19 cellular contexts compared by ENCODE assay signal in genomic region chr20:51494241-51495110, GRCh38. TPM values are rescaled to one million over a fixed set of nuclear protein-coding genes. Genes with fewer than 3 reads are reported as not detected.
DNase-seq lines count a peak whose midpoint lies in the region; ATAC-seq, FAIRE-seq and TF ChIP-seq lines count a peak whose summit lies in the region.
"Had no signal": no experiment of that assay in that cellular context is flagged by ENCODE, and none has a peak within 500 bp of the region (broad histone marks: within the 10 kb centered on the region; RNA-seq: fewer than 3 reads in every experiment).

No MANE protein-coding gene starts in this region.

- H3K9me3 ChIP-seq in HepG2 (ENCODE audit: low read length) (no peaks in the 10 kb centered on the region), right lobe of liver (no peaks in the 10 kb centered on the region), lower lobe of right lung (no peaks in the 10 kb centered on the region)
- H3K9me3 ChIP-seq: uterus had no signal

- H3K27ac Mint-ChIP-seq in stimulated activated naive CD8-positive, alpha-beta T cell treated with anti-CD3 and anti-CD28 coated beads, Interleukin-15, amount 100 ng/mL, for 72 hours, result peak overlapping the region; percentile 97 to 99

- ATAC-seq in HepG2 (no peak), right lobe of liver (no peak), lower lobe of right lung (no peak)
- ATAC-seq in stimulated activated naive CD8-positive, alpha-beta T cell treated with anti-CD3 and anti-CD28 coated beads, Interleukin-15, amount 100 ng/mL, for 72 hours, result no peak
- ATAC-seq: GM12878, left ventricle myocardium superior, Panc1 had no signal

- POLR2A ChIA-PET in HepG2 (lab: Yijun Ruan, JAX), result no interaction called here

- peaks cover 0 to 3% of the 10 kb centered on the region in 2 experiments; a peak in 2 of 5 replicates for H3K36me3 ChIP-seq in HepG2 (replicated peaks in 1 of 2; ENCODE audit: control insufficient read depth in 1 of 2, insufficient read depth in 2 of 2, low read length in 2 of 2)
- H3K36me3 ChIP-seq in right lobe of liver, result no peaks in the 10 kb centered on the region
- H3K36me3 ChIP-seq in lower lobe of right lung, result no peaks in the 10 kb centered on the region
- H3K36me3 ChIP-seq: uterus had no signal

- H3K4me3 Mint-ChIP-seq in stimulated activated naive CD8-positive, alpha-beta T cell treated with anti-CD3 and anti-CD28 coated beads, Interleukin-15, amount 100 ng/mL, for 72 hours, result peak overlapping the region; percentile 69 to 87

- H3K9ac ChIP-seq in HepG2 (ENCODE audit: insufficient read depth, low read depth, low read length), result no peak overlapping the region

- TF ChIP-seq POLR2A in HepG2 (IDR thresholded peaks at IDR 0.05; ENCODE audit: insufficient read depth in 1 of 2, low read depth in 2 of 2, low read length in 2 of 2), result no peak
- no peak for TF ChIP-seq POLR2A in right lobe of liver (IDR thresholded peaks at IDR 0.05)

- no peak for TF ChIP-seq EP300 in HepG2 (IDR thresholded peaks at IDR 0.05; ENCODE audit: low read depth in 2 of 2, low read length in 2 of 2)
- no peak for TF ChIP-seq EP300 in HepG2 (CRISPR knock-in tag; IDR thresholded peaks at IDR 0.05; ENCODE audit: borderline replicate concordance)

- in situ Hi-C loops in HepG2 (cut with HindIII; ENCODE audit: extremely low pct_ligation_motif_present, low pct_unique_long_range_greater_than_20kb), result no loop called here

- H3K9me3 Mint-ChIP-seq in stimulated activated naive CD8-positive, alpha-beta T cell treated with anti-CD3 and anti-CD28 coated beads, Interleukin-15, amount 100 ng/mL, for 72 hours, result peaks cover 6 to 7% of the 10 kb centered on the region in 2 donors

- H2AFZ ChIP-seq in HepG2 (ENCODE audit: low read length), result no peak overlapping the region

- H3K27ac ChIP-seq in HepG2 (ENCODE audit: extremely low read length, insufficient read depth, low read length), result no peak overlapping the region
- H3K27ac ChIP-seq in right lobe of liver, result no peak overlapping the region
- no peak overlapping the region for H3K27ac ChIP-seq in coronary artery
- H3K27ac ChIP-seq in lower lobe of right lung, result no peak overlapping the region
- H3K27ac ChIP-seq: uterus had no signal

- H3K4me3 ChIP-seq in HepG2 (replicated peaks in 1 of 3; ENCODE audit: insufficient read depth in 1 of 3, low read depth in 2 of 3, low read length in 3 of 3) (no peak overlapping the region), right lobe of liver (no peak overlapping the region), coronary artery (no peak overlapping the region), lower lobe of right lung (no peak overlapping the region)
- H3K4me3 ChIP-seq: GM12878, skin epidermis, uterus had no signal

- H3K4me2 ChIP-seq in HepG2 (ENCODE audit: low read depth, low read length), result no peak overlapping the region

- TF ChIP-seq CTCF in HepG2 (CRISPR knock-in tag; IDR thresholded peaks at IDR 0.05), result no peak
- TF ChIP-seq CTCF in right lobe of liver (IDR thresholded peaks at IDR 0.05), result no peak
- TF ChIP-seq CTCF in coronary artery (IDR thresholded peaks at IDR 0.05), result no peak
- no peak for TF ChIP-seq CTCF in lower lobe of right lung (IDR thresholded peaks at IDR 0.05)

- H3K27me3 ChIP-seq in HepG2 (ENCODE audit: control insufficient read depth in 1 of 2, insufficient read depth in 2 of 2, low read length in 2 of 2), result no peaks in the 10 kb centered on the region
- no peaks in the 10 kb centered on the region for H3K27me3 ChIP-seq in right lobe of liver
- H3K27me3 ChIP-seq in lower lobe of right lung (ENCODE audit: low read depth), result no peaks in the 10 kb centered on the region
- H3K27me3 ChIP-seq: uterus had no signal

- FAIRE-seq in HepG2 (lab: Jason Lieb, UNC), result peak; percentile 34
- FAIRE-seq: GM12878, H1 had no signal

- intact Hi-C loops in HepG2 (cut with micrococcal nuclease; ENCODE audit: unreplicated experiment) (loop anchor here (5.0 kb wide), 1 partner anchor 468 kb away; no protein-coding TSS in a partner anchor), right lobe of liver (cut with DNase I) (no loop called here), lower lobe of right lung (cut with DNase I) (no loop called here)

- H4K20me1 ChIP-seq in HepG2 (ENCODE audit: insufficient read depth, low read length), result no peaks in the 10 kb centered on the region

- H3K4me1 Mint-ChIP-seq in stimulated activated naive CD8-positive, alpha-beta T cell treated with anti-CD3 and anti-CD28 coated beads, Interleukin-15, amount 100 ng/mL, for 72 hours, result peaks cover 100% of the 10 kb centered on the region

- TF ChIP-seq RAD21 in HepG2 (CRISPR knock-in tag; IDR thresholded peaks at IDR 0.05), result no peak

- H3K79me2 ChIP-seq in HepG2 (ENCODE audit: insufficient read depth, low read length), result no peaks in the 10 kb centered on the region

- CTCF ChIA-PET in HepG2 (lab: Yijun Ruan, JAX; ENCODE audit: low intra/inter-chr PET ratio, low total read pairs), result no interaction called here

- no TSS peak for BruUV-seq in HepG2 (replicated peaks; lab: Mats Ljungman, UMichigan)

- H3K4me1 ChIP-seq in HepG2 (ENCODE audit: insufficient read depth, low read length) (no peaks in the 10 kb centered on the region), right lobe of liver (no peaks in the 10 kb centered on the region), lower lobe of right lung (peaks cover 69% of the 10 kb centered on the region)

- no peak for DNase-seq in HepG2 (ENCODE audit: low spot score)
- no peak for DNase-seq in right lobe of liver
- DNase-seq in activated CD4-positive, alpha-beta T cell treated with anti-CD3 and anti-CD28 coated beads, Interleukin-2, amount 50 U/mL, for 1 hour, result peak; percentile 26
- peak; percentile 65 for DNase-seq in coronary artery (ENCODE audit: low spot score)
- DNase-seq in stimulated activated naive CD8-positive, alpha-beta T cell treated with anti-CD3 and anti-CD28 coated beads, Interleukin-15, amount 100 ng/mL, for 72 hours, result peak in 1 of 2 donors; percentile 34
- DNase-seq in MV-4-11 (lab: John Stamatoyannopoulos, UW), result no peak
- no peak for DNase-seq in SW480 (ENCODE audit: low spot score)
- DNase-seq in lower lobe of right lung, result no peak
- DNase-seq: DND-41, left ventricle myocardium superior, MM.1S, NCI-H446, occipital lobe, T1000 had no signal

- 92% methylated on average over 16 of the region's 16 CpGs for WGBS in HepG2 (ENCODE audit: low lambda C conversion rate)
- WGBS in right lobe of liver (ENCODE audit: insufficient coverage, low coverage, low lambda C conversion rate, missing lambda C conversion rate), result 67% methylated on average over 13 of the region's 16 CpGs

- H3K27me3 Mint-ChIP-seq in stimulated activated naive CD8-positive, alpha-beta T cell treated with anti-CD3 and anti-CD28 coated beads, Interleukin-15, amount 100 ng/mL, for 72 hours, result no peaks in the 10 kb centered on the region

TF ChIP-seq in HepG2, 621 proteins besides CTCF, POLR2A, EP300 and RAD21 (continues in another document):
- TF ChIP-seq YEATS4 (CRISPR knock-in tag; IDR thresholded peaks at IDR 0.05; ENCODE audit: borderline replicate concordance) (no peak), HOXA3 (CRISPR knock-in tag; IDR thresholded peaks at IDR 0.05) (no peak), SNAPC5 (CRISPR knock-in tag; IDR thresholded peaks at IDR 0.05; ENCODE audit: borderline replicate concordance) (no peak)

RNA-seq across cellular contexts. Expression of gene NFATC2, which starts 48.0 kb away (rescaled TPM):
- total RNA-seq in HepG2 (2016; rRNA removed; fragmentation: Illumina TruSeq; extraction: Trizol) (3.3 and 8.0 TPM in 2 replicates), right lobe of liver (1 to 10 TPM; 3.9 to 7.1 (median 4.7) TPM), lower lobe of right lung (6.6 TPM)
- total RNA-seq in HepG2 (2016; cell fraction: cytosol; rRNA removed; fragmentation: Illumina TruSeq; extraction: Trizol; ENCODE audit: low read depth), result 4.1 and 4.9 TPM in 2 replicates
- total RNA-seq in HepG2 (2016; cell fraction: insoluble cytoplasmic fraction; rRNA removed; fragmentation: Illumina TruSeq; extraction: Trizol), result 2.6 and 7.7 TPM in 2 replicates
- total RNA-seq in HepG2 (2016; cell fraction: membrane; rRNA removed; fragmentation: Illumina TruSeq; extraction: Trizol), result 4.2 TPM in 2 replicates
- total RNA-seq in HepG2 (2016; cell fraction: nucleus; rRNA removed; fragmentation: Illumina TruSeq; extraction: Trizol), result 8.5 and 9.9 TPM in 2 replicates
- polyA plus RNA-seq in HepG2 (2011; rRNA removed), result 1.9 TPM in 2 replicates
- 0.85 and 1.7 TPM in 2 replicates for polyA plus RNA-seq in HepG2 (2011; cell fraction: cytosol; rRNA removed)
- 6.8 and 7.7 TPM in 2 replicates for polyA plus RNA-seq in HepG2 (2011; cell fraction: nucleus; rRNA removed)
- polyA plus RNA-seq in HepG2 (2012), result 5.7 and 6.1 TPM in 2 replicates
- 0.31 and 0.43 TPM in 2 replicates for polyA plus RNA-seq in HepG2 (2016; cell fraction: cytosol; fragmentation: Illumina TruSeq; extraction: Trizol; ENCODE audit: low read depth)
- 7.2 and 8.9 TPM in 2 replicates for polyA plus RNA-seq in HepG2 (2016; cell fraction: insoluble cytoplasmic fraction; fragmentation: Illumina TruSeq; extraction: Trizol; ENCODE audit: low read depth)
- polyA plus RNA-seq in HepG2 (2016; cell fraction: membrane; fragmentation: Illumina TruSeq; extraction: Trizol; ENCODE audit: low read depth), result 1.2 and 1.4 TPM in 2 replicates
- polyA plus RNA-seq in HepG2 (2016; cell fraction: nucleus; fragmentation: Illumina TruSeq; extraction: Trizol; ENCODE audit: insufficient read depth, low read depth), result 11.5 and 12.3 TPM in 2 replicates
- 3.3 TPM in 1 of 2 replicates, not detected in the other for polyA minus RNA-seq in HepG2 (2011; rRNA and poly(A)+ RNA removed; ENCODE audit: low replicate concordance)
- 4.3 and 5.8 TPM in 2 replicates for polyA minus RNA-seq in HepG2 (2011; cell fraction: cytosol; rRNA and poly(A)+ RNA removed)
- polyA minus RNA-seq in HepG2 (2011; cell fraction: nucleus; rRNA and poly(A)+ RNA removed), result 7.7 and 8.2 TPM in 2 replicates

Comparison
In these comparisons a context has a peak if more than half of its experiments do, and no peak if none do; other contexts are left out.
1. DNase-seq: peak in activated CD4-positive, alpha-beta T cell treated with anti-CD3 and anti-CD28 coated beads, Interleukin-2, amount 50 U/mL, for 1 hour (single experiment) and coronary artery (single experiment); none in HepG2 (single experiment), right lobe of liver (0 of 3), MV-4-11 (single experiment), SW480 (single experiment) and lower lobe of right lung (single experiment).